15 cellular contexts compared by ENCODE assay signal in the genomic region with DNA sequence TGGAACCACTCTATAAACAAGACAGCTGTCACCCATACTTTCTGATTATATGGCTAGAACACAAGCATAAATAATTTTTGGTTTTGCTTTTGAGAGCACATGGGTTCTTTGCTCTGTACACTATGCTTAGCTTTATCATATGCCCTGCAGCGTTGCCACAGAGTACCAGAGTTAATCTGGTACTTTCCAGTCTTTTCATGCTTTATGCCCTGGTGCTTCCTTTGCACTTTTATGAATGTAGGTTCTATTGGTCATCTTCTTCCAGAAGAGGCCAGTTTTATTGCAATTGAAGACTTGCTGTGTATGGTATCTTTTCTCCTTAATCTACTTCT. TPM values are rescaled to one million over a fixed set of nuclear protein-coding genes. Genes with fewer than 3 reads are reported as not detected.
DNase-seq lines count a peak whose midpoint lies in the region; ATAC-seq, FAIRE-seq and TF ChIP-seq lines count a peak whose summit lies in the region.
"Had no signal": no experiment of that assay in that cellular context is flagged by ENCODE, and none has a peak within 500 bp of the region (broad histone marks: within the 10 kb centered on the region; RNA-seq: fewer than 3 reads in every experiment).

No MANE protein-coding gene starts in this region.

- no peak overlapping the region for H3K4me2 ChIP-seq in HepG2 (ENCODE audit: low read depth, low read length)

- H3K36me3 Mint-ChIP-seq in activated naive CD8-positive, alpha-beta T cell, result peaks cover 13% of the 10 kb centered on the region
- H3K36me3 Mint-ChIP-seq in activated naive CD8-positive, alpha-beta T cell treated with anti-CD3 and anti-CD28 coated beads, Interleukin-2, amount 50 U/mL, for 24 hours (ENCODE audit: low read depth), result peaks cover 6% of the 10 kb centered on the region
- peaks cover 31 to 40% of the 10 kb centered on the region in 2 donors for H3K36me3 Mint-ChIP-seq in stimulated activated naive B cell treated with anti-CD40 and anti-IgM and Interleukin-4, amounts not matched to agents 10 μg/mL and 1 μg/mL and 100 μg/mL, for 72 hours
- H3K36me3 Mint-ChIP-seq: type B pancreatic cell had no signal

- TF ChIP-seq POLR2A in HepG2 (IDR thresholded peaks at IDR 0.05; ENCODE audit: insufficient read depth in 1 of 2, low read depth in 2 of 2, low read length in 2 of 2), result no peak

- H3K27me3 ChIP-seq in HepG2 (ENCODE audit: control insufficient read depth in 1 of 2, insufficient read depth in 2 of 2, low read length in 2 of 2) (no peaks in the 10 kb centered on the region), right cardiac atrium (ENCODE audit: control insufficient read depth, insufficient read depth) (no peaks in the 10 kb centered on the region)

- no peak overlapping the region for H3K27ac ChIP-seq in HepG2 (ENCODE audit: extremely low read length, insufficient read depth, low read length)
- H3K27ac ChIP-seq in right cardiac atrium (ENCODE audit: low read length), result no peak overlapping the region
- H3K27ac ChIP-seq: coronary artery had no signal

- CTCF ChIA-PET in HepG2 (lab: Yijun Ruan, JAX; ENCODE audit: low intra/inter-chr PET ratio, low total read pairs), result no interaction called here

- no peaks in the 10 kb centered on the region for H4K20me1 ChIP-seq in HepG2 (ENCODE audit: insufficient read depth, low read length)

- H3K79me2 ChIP-seq in HepG2 (ENCODE audit: insufficient read depth, low read length), result no peaks in the 10 kb centered on the region

- no TSS peak for BruUV-seq in HepG2 (replicated peaks; lab: Mats Ljungman, UMichigan)

- H3K4me1 ChIP-seq in HepG2 (ENCODE audit: insufficient read depth, low read length), result no peaks in the 10 kb centered on the region
- no peaks in the 10 kb centered on the region for H3K4me1 ChIP-seq in right cardiac atrium (ENCODE audit: control insufficient read depth, insufficient read depth, low read length)

- DNase-seq in activated naive CD8-positive, alpha-beta T cell treated with anti-CD3 and anti-CD28 coated beads, Interleukin-2, amount 50 U/mL, for 24 hours, result no peak
- DNase-seq in OCI-M1 (lab: John Stamatoyannopoulos, UW) (peak; percentile 76), HepG2 (ENCODE audit: low spot score) (no peak), right cardiac atrium (no peak), G401 (ENCODE audit: low spot score) (no peak)
- DNase-seq in stimulated activated naive B cell treated with anti-CD40 and anti-IgM and Interleukin-4, amounts not matched to agents 10 μg/mL and 1 μg/mL and 100 μg/mL, for 72 hours, result no peak
- DNase-seq: activated CD4-positive, alpha-beta T cell treated with anti-CD3 and anti-CD28 coated beads for 1 hour; activated naive CD4-positive, alpha-beta T cell treated with anti-CD3 and anti-CD28 coated beads, Interleukin-2, amount 50 U/mL, for 16 hours; H9; NCI-H1105 treated with DMSO at 0.1 percent for 48 hours; NCI-H524 had no signal

- TF ChIP-seq EP300 in HepG2 (IDR thresholded peaks at IDR 0.05; ENCODE audit: low read depth in 2 of 2, low read length in 2 of 2) (no peak), HepG2 (CRISPR knock-in tag; IDR thresholded peaks at IDR 0.05; ENCODE audit: borderline replicate concordance) (no peak)

- H2AFZ ChIP-seq in HepG2 (ENCODE audit: low read length), result no peak overlapping the region

- no peak for TF ChIP-seq RAD21 in HepG2 (CRISPR knock-in tag; IDR thresholded peaks at IDR 0.05)

- in situ Hi-C loops in HepG2 (cut with HindIII; ENCODE audit: extremely low pct_ligation_motif_present, low pct_unique_long_range_greater_than_20kb) (no loop called here), G401 (cut with HindIII; ENCODE audit: low sequenced_read_pairs) (no loop called here)

- ATAC-seq in activated naive CD8-positive, alpha-beta T cell treated with anti-CD3 and anti-CD28 coated beads, Interleukin-2, amount 50 U/mL, for 24 hours, result no peak
- peak; percentile 60 for ATAC-seq in HG02885 (IDR thresholded peaks at IDR 0.05; ENCODE audit: poor library complexity, unreplicated experiment)
- ATAC-seq in stimulated activated naive B cell treated with anti-CD40 and anti-IgM and Interleukin-4, amounts not matched to agents 10 μg/mL and 1 μg/mL and 100 μg/mL, for 72 hours (replicated peaks), result peak; percentile 94 to 97
- ATAC-seq in HepG2, result no peak
- no peak for ATAC-seq in right cardiac atrium

- no peaks in the 10 kb centered on the region for H3K9me3 ChIP-seq in HepG2 (ENCODE audit: low read length)
- H3K9me3 ChIP-seq in right cardiac atrium (ENCODE audit: control insufficient read depth, low read length), result no peaks in the 10 kb centered on the region

- peak overlapping the region; percentile 47 for H3K27ac Mint-ChIP-seq in activated naive CD8-positive, alpha-beta T cell
- no peak overlapping the region for H3K27ac Mint-ChIP-seq in activated naive CD8-positive, alpha-beta T cell treated with anti-CD3 and anti-CD28 coated beads, Interleukin-2, amount 50 U/mL, for 24 hours
- H3K27ac Mint-ChIP-seq in stimulated activated naive B cell treated with anti-CD40 and anti-IgM and Interleukin-4, amounts not matched to agents 10 μg/mL and 1 μg/mL and 100 μg/mL, for 72 hours, result peak overlapping the region; percentile 84
- H3K27ac Mint-ChIP-seq: H9, type B pancreatic cell had no signal

- TF ChIP-seq CTCF in HepG2 (CRISPR knock-in tag; IDR thresholded peaks at IDR 0.05), result no peak

- no peaks in the 10 kb centered on the region for H3K9me3 Mint-ChIP-seq in activated naive CD8-positive, alpha-beta T cell (ENCODE audit: low read depth)
- H3K9me3 Mint-ChIP-seq in activated naive CD8-positive, alpha-beta T cell treated with anti-CD3 and anti-CD28 coated beads, Interleukin-2, amount 50 U/mL, for 24 hours, result no peaks in the 10 kb centered on the region
- H3K9me3 Mint-ChIP-seq in stimulated activated naive B cell treated with anti-CD40 and anti-IgM and Interleukin-4, amounts not matched to agents 10 μg/mL and 1 μg/mL and 100 μg/mL, for 72 hours, result no peaks in the 10 kb centered on the region
- H3K9me3 Mint-ChIP-seq: H9, type B pancreatic cell had no signal

- H3K27me3 Mint-ChIP-seq in activated naive CD8-positive, alpha-beta T cell, result no peaks in the 10 kb centered on the region
- no peaks in the 10 kb centered on the region for H3K27me3 Mint-ChIP-seq in activated naive CD8-positive, alpha-beta T cell treated with anti-CD3 and anti-CD28 coated beads, Interleukin-2, amount 50 U/mL, for 24 hours
- H3K27me3 Mint-ChIP-seq in stimulated activated naive B cell treated with anti-CD40 and anti-IgM and Interleukin-4, amounts not matched to agents 10 μg/mL and 1 μg/mL and 100 μg/mL, for 72 hours, result no peaks in the 10 kb centered on the region
- H3K27me3 Mint-ChIP-seq: type B pancreatic cell had no signal

- peaks cover 3 to 12% of the 10 kb centered on the region in 2 experiments; a peak in 2 of 5 replicates for H3K36me3 ChIP-seq in HepG2 (replicated peaks in 1 of 2; ENCODE audit: control insufficient read depth in 1 of 2, insufficient read depth in 2 of 2, low read length in 2 of 2)

- 98% methylated on average over 1 of the region's 1 CpG for WGBS in HepG2 (ENCODE audit: low lambda C conversion rate)
- 85% methylated on average over 1 of the region's 1 CpG for WGBS in right cardiac atrium

- H3K4me3 ChIP-seq in HepG2 (replicated peaks in 1 of 3; ENCODE audit: insufficient read depth in 1 of 3, low read depth in 2 of 3, low read length in 3 of 3) (no peak overlapping the region), right cardiac atrium (ENCODE audit: low read length) (no peak overlapping the region)
- H3K4me3 ChIP-seq: coronary artery had no signal

- peaks cover 19% of the 10 kb centered on the region for H3K4me1 Mint-ChIP-seq in activated naive CD8-positive, alpha-beta T cell (ENCODE audit: low read depth)
- H3K4me1 Mint-ChIP-seq in activated naive CD8-positive, alpha-beta T cell treated with anti-CD3 and anti-CD28 coated beads, Interleukin-2, amount 50 U/mL, for 24 hours, result peaks cover 16% of the 10 kb centered on the region
- H3K4me1 Mint-ChIP-seq in stimulated activated naive B cell treated with anti-CD40 and anti-IgM and Interleukin-4, amounts not matched to agents 10 μg/mL and 1 μg/mL and 100 μg/mL, for 72 hours, result peaks cover 37 to 76% of the 10 kb centered on the region in 2 donors

- H3K4me3 Mint-ChIP-seq in activated naive CD8-positive, alpha-beta T cell, result no peak overlapping the region
- H3K4me3 Mint-ChIP-seq in activated naive CD8-positive, alpha-beta T cell treated with anti-CD3 and anti-CD28 coated beads, Interleukin-2, amount 50 U/mL, for 24 hours, result no peak overlapping the region
- peak overlapping the region in 1 of 2 donors; percentile 39 for H3K4me3 Mint-ChIP-seq in stimulated activated naive B cell treated with anti-CD40 and anti-IgM and Interleukin-4, amounts not matched to agents 10 μg/mL and 1 μg/mL and 100 μg/mL, for 72 hours
- H3K4me3 Mint-ChIP-seq: H9, type B pancreatic cell had no signal

- POLR2A ChIA-PET in HepG2 (lab: Yijun Ruan, JAX), result no interaction called here

- no peak for FAIRE-seq in HepG2 (lab: Jason Lieb, UNC)

- intact Hi-C loops in HepG2 (cut with micrococcal nuclease; ENCODE audit: unreplicated experiment) (loop anchor here (10.0 kb wide), 1 partner anchor 56 kb away; no protein-coding TSS in a partner anchor), right cardiac atrium (cut with DNase I) (no loop called here)

- no peak overlapping the region for H3K9ac ChIP-seq in HepG2 (ENCODE audit: insufficient read depth, low read depth, low read length)

RNA-seq across cellular contexts. Expression of a gene that starts 20.8 kb away (rescaled TPM):
- 8.9 and 11.3 TPM in 2 replicates for total RNA-seq in HepG2 (2016; rRNA removed; fragmentation: Illumina TruSeq; extraction: Trizol)
- 4.2 and 5.0 TPM in 2 replicates for total RNA-seq in HepG2 (2016; cell fraction: cytosol; rRNA removed; fragmentation: Illumina TruSeq; extraction: Trizol; ENCODE audit: low read depth)
- total RNA-seq in HepG2 (2016; cell fraction: insoluble cytoplasmic fraction; rRNA removed; fragmentation: Illumina TruSeq; extraction: Trizol), result 7.4 and 10.6 TPM in 2 replicates
- 4.7 and 6.6 TPM in 2 replicates for total RNA-seq in HepG2 (2016; cell fraction: membrane; rRNA removed; fragmentation: Illumina TruSeq; extraction: Trizol)
- total RNA-seq in HepG2 (2016; cell fraction: nucleus; rRNA removed; fragmentation: Illumina TruSeq; extraction: Trizol), result 5.9 and 8.2 TPM in 2 replicates
- polyA plus RNA-seq in HepG2 (2011; rRNA removed), result 10.0 and 11.4 TPM in 2 replicates
- 10.9 and 12.3 TPM in 2 replicates for polyA plus RNA-seq in HepG2 (2011; cell fraction: cytosol; rRNA removed)
- 3.6 and 4.4 TPM in 2 replicates for polyA plus RNA-seq in HepG2 (2011; cell fraction: nucleus; rRNA removed)
- polyA plus RNA-seq in HepG2 (2012), result 6.9 and 10.2 TPM in 2 replicates
- polyA plus RNA-seq in HepG2 (2016; cell fraction: cytosol; fragmentation: Illumina TruSeq; extraction: Trizol; ENCODE audit: low read depth), result 3.7 and 4.1 TPM in 2 replicates
- 14.4 and 15.1 TPM in 2 replicates for polyA plus RNA-seq in HepG2 (2016; cell fraction: insoluble cytoplasmic fraction; fragmentation: Illumina TruSeq; extraction: Trizol; ENCODE audit: low read depth)
- 6.3 and 6.6 TPM in 2 replicates for polyA plus RNA-seq in HepG2 (2016; cell fraction: membrane; fragmentation: Illumina TruSeq; extraction: Trizol; ENCODE audit: low read depth)
- polyA plus RNA-seq in HepG2 (2016; cell fraction: nucleus; fragmentation: Illumina TruSeq; extraction: Trizol; ENCODE audit: insufficient read depth, low read depth), result 6.6 and 9.9 TPM in 2 replicates
- 0.94 and 8.3 TPM in 2 replicates for polyA minus RNA-seq in HepG2 (2011; rRNA and poly(A)+ RNA removed; ENCODE audit: low replicate concordance)
- polyA minus RNA-seq in HepG2 (2011; cell fraction: cytosol; rRNA and poly(A)+ RNA removed), result 3.9 and 4.2 TPM in 2 replicates
- polyA minus RNA-seq in HepG2 (2011; cell fraction: nucleus; rRNA and poly(A)+ RNA removed), result 15.9 and 20.3 TPM in 2 replicates
- 10 to 100 TPM in 3 of 4 donors, 1 to 10 TPM in 1; 8.4 to 13.6 (median 11.9) TPM for total RNA-seq in right cardiac atrium
- 13.7 TPM for polyA plus RNA-seq in right cardiac atrium
- total RNA-seq in G401 (2014; rRNA removed; shearing (Covaris generic)), result 1.4 and 3.2 TPM in 2 replicates

Comparison
In these comparisons a context has a peak if more than half of its experiments do, and no peak if none do; other contexts are left out.
1. ATAC-seq: peak in HG02885 (single experiment) and stimulated activated naive B cell treated with anti-CD40 and anti-IgM and Interleukin-4, amounts not matched to agents 10 μg/mL and 1 μg/mL and 100 μg/mL, for 72 hours (2 of 2); none in activated naive CD8-positive, alpha-beta T cell treated with anti-CD3 and anti-CD28 coated beads, Interleukin-2, amount 50 U/mL, for 24 hours (single experiment), HepG2 (single experiment) and right cardiac atrium (0 of 2).